In genomic region chr12:59744564-59744963, GRCh38 we compare ENCODE assay signal across 21 cellular contexts.
DNase-seq lines count a peak whose midpoint lies in the region; ATAC-seq and TF ChIP-seq lines count a peak whose summit lies in the region.
"Had no signal": no experiment of that assay in that cellular context is flagged by ENCODE, and none has a peak within 500 bp of the region (broad histone marks: within the 10 kb centered on the region; RNA-seq: fewer than 3 reads in every experiment).

No MANE protein-coding gene starts in this region.

- H3K27me3 ChIP-seq in right atrium auricular region (no peaks in the 10 kb centered on the region), right cardiac atrium (ENCODE audit: control insufficient read depth, insufficient read depth) (no peaks in the 10 kb centered on the region)
- H3K27me3 ChIP-seq: BLaER1 had no signal

- H3K9me3 ChIP-seq in right atrium auricular region (no peaks in the 10 kb centered on the region), right cardiac atrium (ENCODE audit: control insufficient read depth, low read length) (no peaks in the 10 kb centered on the region)
- H3K9me3 ChIP-seq: BLaER1, Caco-2 had no signal

- intact Hi-C loops in Right ventricle myocardium inferior (cut with DNase I) (no loop called here), left cardiac atrium (cut with DNase I) (no loop called here), right cardiac atrium (cut with DNase I) (no loop called here)

- ATAC-seq in Right ventricle myocardium inferior (peak; percentile 63), left cardiac atrium (peak; percentile 44 to 51), right cardiac atrium (peak; percentile 28 to 40)
- ATAC-seq: CD8-positive, alpha-beta T cell; GM12878; HCT116 had no signal

- H3K4me3 ChIP-seq in right atrium auricular region (no peak overlapping the region), right cardiac atrium (ENCODE audit: low read length) (no peak overlapping the region)
- H3K4me3 ChIP-seq: BLaER1, GM12878, GM23248 had no signal

- H3K4me1 ChIP-seq in right atrium auricular region (no peaks in the 10 kb centered on the region), right cardiac atrium (ENCODE audit: control insufficient read depth, insufficient read depth, low read length) (no peaks in the 10 kb centered on the region)
- H3K4me1 ChIP-seq: BLaER1, Caco-2 had no signal

- TF ChIP-seq CTCF in right atrium auricular region (IDR thresholded peaks at IDR 0.05) = no peak

- H3K36me3 ChIP-seq in right atrium auricular region = no peaks in the 10 kb centered on the region
- H3K36me3 ChIP-seq: BLaER1 had no signal

- no peak overlapping the region for H3K27ac ChIP-seq in right atrium auricular region
- no peak overlapping the region for H3K27ac ChIP-seq in right cardiac atrium (ENCODE audit: low read length)
- H3K27ac ChIP-seq: 22Rv1, BLaER1, C4-2B, GM23248 had no signal

- WGBS in right cardiac atrium = 74% methylated on average over 8 of the region's 8 CpGs

- DNase-seq in Right ventricle myocardium inferior (ENCODE audit: missing footprints) (no peak), right atrium auricular region (ENCODE audit: low spot score) (no peak), left cardiac atrium (no peak), right cardiac atrium (peak in 2 of 3 donors; percentile 22 to 28), NCI-H1105 (lab: John Stamatoyannopoulos, UW) (no peak), H4 (ENCODE audit: low spot score) (no peak)
- DNase-seq in stimulated activated CD8-positive, alpha-beta memory T cell treated with anti-CD3 and anti-CD28 coated beads, Interleukin-4, amount 100 ng/mL, for 48 hours = no peak
- DNase-seq: Caco-2; CD4-positive, CD25-positive, alpha-beta regulatory T cell; CD8-positive, alpha-beta T cell; DMS153; DMS79; EL; GDM1; GM23248; H9 had no signal

Comparison
In these comparisons a context has a peak if more than half of its experiments do, and no peak if none do; other contexts are left out.
1. DNase-seq: peak in right cardiac atrium (2 of 3); none in Right ventricle myocardium inferior (single experiment), right atrium auricular region (single experiment), left cardiac atrium (single experiment), stimulated activated CD8-positive, alpha-beta memory T cell treated with anti-CD3 and anti-CD28 coated beads, Interleukin-4, amount 100 ng/mL, for 48 hours (single experiment), NCI-H1105 (single experiment) and H4 (single experiment).
2. Peak in every context shown above with its lines, with median percentiles within 50 percentile points of each other: ATAC-seq.